ENCODE assay signal across 1 cellular context in the genomic region with DNA sequence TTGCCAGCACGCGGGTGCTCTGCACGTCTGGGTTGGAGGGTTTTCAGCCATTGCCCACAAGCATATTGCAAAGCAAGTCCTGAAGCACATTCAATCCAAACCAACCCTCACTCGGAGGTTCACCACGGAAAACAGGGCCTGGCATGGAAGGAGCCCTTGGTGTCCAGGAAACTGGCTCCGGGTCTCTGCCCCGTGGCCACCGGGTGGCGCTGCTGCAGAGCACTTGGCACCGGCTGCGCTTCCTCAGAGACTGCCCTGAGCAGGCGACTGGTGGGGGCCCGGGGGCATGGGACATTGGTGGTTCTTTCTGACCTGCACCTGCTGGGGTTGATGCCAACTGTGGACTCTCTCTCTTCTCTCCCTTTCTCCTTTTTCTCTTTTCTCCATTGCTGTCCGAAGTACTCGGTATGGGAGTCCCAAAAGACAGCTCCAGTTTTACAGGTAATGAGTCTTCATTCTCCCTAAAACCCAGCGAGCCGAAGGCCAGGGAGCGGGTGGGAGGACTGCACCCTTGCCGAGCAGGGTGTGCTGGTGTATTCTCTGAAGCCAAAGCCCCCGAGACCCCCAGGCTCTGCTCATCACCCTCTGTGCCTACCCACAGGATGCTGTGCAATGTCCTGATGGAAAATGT.
TF ChIP-seq lines count a peak whose summit lies in the region.

No MANE protein-coding gene starts in this region.

TF ChIP-seq in GM12878, 131 proteins besides CTCF, POLR2A, EP300 and RAD21 (continued from another document):
- TF ChIP-seq, protein P1, sequence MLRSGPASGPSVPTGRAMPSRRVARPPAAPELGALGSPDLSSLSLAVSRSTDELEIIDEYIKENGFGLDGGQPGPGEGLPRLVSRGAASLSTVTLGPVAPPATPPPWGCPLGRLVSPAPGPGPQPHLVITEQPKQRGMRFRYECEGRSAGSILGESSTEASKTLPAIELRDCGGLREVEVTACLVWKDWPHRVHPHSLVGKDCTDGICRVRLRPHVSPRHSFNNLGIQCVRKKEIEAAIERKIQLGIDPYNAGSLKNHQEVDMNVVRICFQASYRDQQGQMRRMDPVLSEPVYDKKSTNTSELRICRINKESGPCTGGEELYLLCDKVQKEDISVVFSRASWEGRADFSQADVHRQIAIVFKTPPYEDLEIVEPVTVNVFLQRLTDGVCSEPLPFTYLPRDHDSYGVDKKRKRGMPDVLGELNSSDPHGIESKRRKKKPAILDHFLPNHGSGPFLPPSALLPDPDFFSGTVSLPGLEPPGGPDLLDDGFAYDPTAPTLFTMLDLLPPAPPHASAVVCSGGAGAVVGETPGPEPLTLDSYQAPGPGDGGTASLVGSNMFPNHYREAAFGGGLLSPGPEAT (IDR thresholded peaks at IDR 0.05; ENCODE audit: low read depth) = no peak
- TF ChIP-seq RUNX3 (IDR thresholded peaks at IDR 0.05; ENCODE audit: low read length) (no peak), TBL1XR1 (IDR thresholded peaks at IDR 0.05; ENCODE audit: low read depth, low read length) (no peak), KLF5 (IDR thresholded peaks at IDR 0.05; ENCODE audit: partially characterized antibody) (no peak), CHD4 (IDR thresholded peaks at IDR 0.05) (no peak), SIX5 (IDR thresholded peaks at IDR 0.05; ENCODE audit: low read depth, low read length, severe bottlenecking) (no peak), RBBP5 (conservative IDR thresholded peaks at IDR 0.05) (no peak), PML (IDR thresholded peaks at IDR 0.05; ENCODE audit: low read length) (no peak), BMI1 (IDR thresholded peaks at IDR 0.05; ENCODE audit: borderline replicate concordance) (no peak)
- TF ChIP-seq, protein P2, sequence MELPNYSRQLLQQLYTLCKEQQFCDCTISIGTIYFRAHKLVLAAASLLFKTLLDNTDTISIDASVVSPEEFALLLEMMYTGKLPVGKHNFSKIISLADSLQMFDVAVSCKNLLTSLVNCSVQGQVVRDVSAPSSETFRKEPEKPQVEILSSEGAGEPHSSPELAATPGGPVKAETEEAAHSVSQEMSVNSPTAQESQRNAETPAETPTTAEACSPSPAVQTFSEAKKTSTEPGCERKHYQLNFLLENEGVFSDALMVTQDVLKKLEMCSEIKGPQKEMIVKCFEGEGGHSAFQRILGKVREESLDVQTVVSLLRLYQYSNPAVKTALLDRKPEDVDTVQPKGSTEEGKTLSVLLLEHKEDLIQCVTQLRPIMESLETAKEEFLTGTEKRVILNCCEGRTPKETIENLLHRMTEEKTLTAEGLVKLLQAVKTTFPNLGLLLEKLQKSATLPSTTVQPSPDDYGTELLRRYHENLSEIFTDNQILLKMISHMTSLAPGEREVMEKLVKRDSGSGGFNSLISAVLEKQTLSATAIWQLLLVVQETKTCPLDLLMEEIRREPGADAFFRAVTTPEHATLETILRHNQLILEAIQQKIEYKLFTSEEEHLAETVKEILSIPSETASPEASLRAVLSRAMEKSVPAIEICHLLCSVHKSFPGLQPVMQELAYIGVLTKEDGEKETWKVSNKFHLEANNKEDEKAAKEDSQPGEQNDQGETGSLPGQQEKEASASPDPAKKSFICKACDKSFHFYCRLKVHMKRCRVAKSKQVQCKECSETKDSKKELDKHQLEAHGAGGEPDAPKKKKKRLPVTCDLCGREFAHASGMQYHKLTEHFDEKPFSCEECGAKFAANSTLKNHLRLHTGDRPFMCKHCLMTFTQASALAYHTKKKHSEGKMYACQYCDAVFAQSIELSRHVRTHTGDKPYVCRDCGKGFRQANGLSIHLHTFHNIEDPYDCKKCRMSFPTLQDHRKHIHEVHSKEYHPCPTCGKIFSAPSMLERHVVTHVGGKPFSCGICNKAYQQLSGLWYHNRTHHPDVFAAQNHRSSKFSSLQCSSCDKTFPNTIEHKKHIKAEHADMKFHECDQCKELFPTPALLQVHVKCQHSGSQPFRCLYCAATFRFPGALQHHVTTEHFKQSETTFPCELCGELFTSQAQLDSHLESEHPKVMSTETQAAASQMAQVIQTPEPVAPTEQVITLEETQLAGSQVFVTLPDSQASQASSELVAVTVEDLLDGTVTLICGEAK (IDR thresholded peaks at IDR 0.05; ENCODE audit: borderline replicate concordance) = no peak
- TF ChIP-seq, protein P3, sequence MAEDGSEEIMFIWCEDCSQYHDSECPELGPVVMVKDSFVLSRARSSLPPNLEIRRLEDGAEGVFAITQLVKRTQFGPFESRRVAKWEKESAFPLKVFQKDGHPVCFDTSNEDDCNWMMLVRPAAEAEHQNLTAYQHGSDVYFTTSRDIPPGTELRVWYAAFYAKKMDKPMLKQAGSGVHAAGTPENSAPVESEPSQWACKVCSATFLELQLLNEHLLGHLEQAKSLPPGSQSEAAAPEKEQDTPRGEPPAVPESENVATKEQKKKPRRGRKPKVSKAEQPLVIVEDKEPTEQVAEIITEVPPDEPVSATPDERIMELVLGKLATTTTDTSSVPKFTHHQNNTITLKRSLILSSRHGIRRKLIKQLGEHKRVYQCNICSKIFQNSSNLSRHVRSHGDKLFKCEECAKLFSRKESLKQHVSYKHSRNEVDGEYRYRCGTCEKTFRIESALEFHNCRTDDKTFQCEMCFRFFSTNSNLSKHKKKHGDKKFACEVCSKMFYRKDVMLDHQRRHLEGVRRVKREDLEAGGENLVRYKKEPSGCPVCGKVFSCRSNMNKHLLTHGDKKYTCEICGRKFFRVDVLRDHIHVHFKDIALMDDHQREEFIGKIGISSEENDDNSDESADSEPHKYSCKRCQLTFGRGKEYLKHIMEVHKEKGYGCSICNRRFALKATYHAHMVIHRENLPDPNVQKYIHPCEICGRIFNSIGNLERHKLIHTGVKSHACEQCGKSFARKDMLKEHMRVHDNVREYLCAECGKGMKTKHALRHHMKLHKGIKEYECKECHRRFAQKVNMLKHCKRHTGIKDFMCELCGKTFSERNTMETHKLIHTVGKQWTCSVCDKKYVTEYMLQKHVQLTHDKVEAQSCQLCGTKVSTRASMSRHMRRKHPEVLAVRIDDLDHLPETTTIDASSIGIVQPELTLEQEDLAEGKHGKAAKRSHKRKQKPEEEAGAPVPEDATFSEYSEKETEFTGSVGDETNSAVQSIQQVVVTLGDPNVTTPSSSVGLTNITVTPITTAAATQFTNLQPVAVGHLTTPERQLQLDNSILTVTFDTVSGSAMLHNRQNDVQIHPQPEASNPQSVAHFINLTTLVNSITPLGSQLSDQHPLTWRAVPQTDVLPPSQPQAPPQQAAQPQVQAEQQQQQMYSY (CRISPR knock-in tag; IDR thresholded peaks at IDR 0.05) = no peak
- TF ChIP-seq, protein P4, sequence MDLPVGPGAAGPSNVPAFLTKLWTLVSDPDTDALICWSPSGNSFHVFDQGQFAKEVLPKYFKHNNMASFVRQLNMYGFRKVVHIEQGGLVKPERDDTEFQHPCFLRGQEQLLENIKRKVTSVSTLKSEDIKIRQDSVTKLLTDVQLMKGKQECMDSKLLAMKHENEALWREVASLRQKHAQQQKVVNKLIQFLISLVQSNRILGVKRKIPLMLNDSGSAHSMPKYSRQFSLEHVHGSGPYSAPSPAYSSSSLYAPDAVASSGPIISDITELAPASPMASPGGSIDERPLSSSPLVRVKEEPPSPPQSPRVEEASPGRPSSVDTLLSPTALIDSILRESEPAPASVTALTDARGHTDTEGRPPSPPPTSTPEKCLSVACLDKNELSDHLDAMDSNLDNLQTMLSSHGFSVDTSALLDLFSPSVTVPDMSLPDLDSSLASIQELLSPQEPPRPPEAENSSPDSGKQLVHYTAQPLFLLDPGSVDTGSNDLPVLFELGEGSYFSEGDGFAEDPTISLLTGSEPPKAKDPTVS (IDR thresholded peaks at IDR 0.05; ENCODE audit: low read depth, low read length) = no peak
